24 cellular contexts compared by ENCODE assay signal in genomic region chr10:129809431-129809830, GRCh38.
"Had no signal": no experiment of that assay in that cellular context is flagged by ENCODE, and none has a peak within 500 bp of the region (broad histone marks: within the 10 kb centered on the region; RNA-seq: fewer than 3 reads in every experiment).

No MANE protein-coding gene starts in this region.

- H3K4me3 ChIP-seq: hepatocyte, lower lobe of right lung, psoas muscle, right lobe of liver, smooth muscle cell, tibial nerve, uterus had no signal

- H3K36me3 ChIP-seq: lower lobe of right lung, neutrophil, right lobe of liver, uterus had no signal

- H3K9me3 ChIP-seq: neutrophil, right lobe of liver had no signal

- H3K4me1 ChIP-seq: lower lobe of right lung, parathyroid adenoma, psoas muscle, tibial nerve, uterus had no signal

- H3K27me3 ChIP-seq: hepatocyte, neutrophil, right lobe of liver, tibial nerve, uterus had no signal

- ATAC-seq: left lobe of liver; left ventricle myocardium superior; lower lobe of right lung; naive thymus-derived CD8-positive, alpha-beta T cell; psoas muscle; right lobe of liver; stimulated activated memory B cell treated with anti-CD40 and anti-IgM and Interleukin-4, amounts not matched to agents 10 μg/mL and 1 μg/mL and 100 μg/mL, for 72 hours; stimulated activated naive CD8-positive, alpha-beta T cell treated with anti-CD3 and anti-CD28 coated beads, Interleukin-15, amount 100 ng/mL, for 72 hours had no signal

- H3K27ac ChIP-seq: hepatocyte, lower lobe of right lung, neutrophil, parathyroid adenoma, psoas muscle, right lobe of liver, tibial nerve, uterus had no signal

- DNase-seq: islet precursor cell; left ventricle myocardium superior; lower lobe of right lung; mammary epithelial cell; mesenchymal stem cell; naive thymus-derived CD8-positive, alpha-beta T cell; occipital lobe; psoas muscle; right lobe of liver; stimulated activated CD4-positive, alpha-beta T cell treated with anti-CD3 and anti-CD28 coated beads, Interleukin-1b, Interleukin-23, amount 100 ng/mL, for 48 hours; stimulated activated CD4-positive, alpha-beta T cell treated with anti-CD3 and anti-CD28 coated beads, Interleukin-2, amount 100 ng/mL, for 48 hours; stimulated activated CD4-positive, alpha-beta T cell treated with anti-CD3 and anti-CD28 coated beads, Interleukin-4, amount 100 ng/mL, for 4 hours; stimulated activated CD8-positive, alpha-beta memory T cell treated with anti-CD3 and anti-CD28 coated beads, Interleukin-4, amount 100 ng/mL, for 48 hours; stimulated activated naive CD4-positive, alpha-beta T cell treated with Interleukin-2 at 50 U/mL for 16 hours; stimulated activated naive CD8-positive, alpha-beta T cell treated with anti-CD3 and anti-CD28 coated beads, Interleukin-15, amount 100 ng/mL, for 72 hours; substantia nigra; uterus had no signal
